Comparison of ENCODE assay signal across 8 cellular contexts in genomic region chr12:48119078-48119833, GRCh38. TPM values are rescaled to one million over a fixed set of nuclear protein-coding genes. Genes with fewer than 3 reads are reported as not detected.
DNase-seq lines count a peak whose midpoint lies in the region; ATAC-seq and TF ChIP-seq lines count a peak whose summit lies in the region.

TSS of gene PFKM (plus strand) at chr12:48119364. CDS start at chr12:48122775, 3,411 bp downstream.

- TF ChIP-seq CTCF in GM13976 (IDR thresholded peaks at IDR 0.05; ENCODE audit: borderline replicate concordance, control extremely low read depth, extremely low read depth, insufficient read depth, missing control alignments) = no peak
- no peak for TF ChIP-seq CTCF in left ventricle myocardium inferior (IDR thresholded peaks at IDR 0.05; ENCODE audit: borderline replicate concordance)
- TF ChIP-seq CTCF in psoas muscle (IDR thresholded peaks at IDR 0.05) = no peak
- no peak for TF ChIP-seq CTCF in vagina (IDR thresholded peaks at IDR 0.05)

- intact Hi-C loops in T-helper 1 cell treated with Interleukin-12 subunit alpha and Interleukin-12 subunit beta and Interleukin-4 antibody, amounts not matched to agents 30 ng/mL and 1 ng/mL, for 36 hours (cut with micrococcal nuclease) = loop anchor here (1.0 kb wide), 2 partner anchors 13 to 38 kb away; partner anchors contain the start of genes ASB8 and SENP1
- intact Hi-C loops in left ventricle myocardium inferior (cut with micrococcal nuclease) (no loop called here), psoas muscle (cut with DNase I) (no loop called here), vagina (cut with DNase I) (no loop called here)

- H3K4me1 ChIP-seq in left ventricle myocardium inferior (peaks cover 40% of the 10 kb centered on the region), psoas muscle (peaks cover 14% of the 10 kb centered on the region), vagina (peaks cover 28% of the 10 kb centered on the region)

- H3K27me3 ChIP-seq in left ventricle myocardium inferior (ENCODE audit: low read depth) = no peaks in the 10 kb centered on the region
- H3K27me3 ChIP-seq in psoas muscle (ENCODE audit: insufficient read depth in 3 of 3, low read length in 2 of 3) = no peaks in the 10 kb centered on the region
- no peaks in the 10 kb centered on the region for H3K27me3 ChIP-seq in vagina

- peak; percentile 100 for ATAC-seq in HG02798 (IDR thresholded peaks at IDR 0.05; ENCODE audit: poor library complexity, unreplicated experiment)
- ATAC-seq in psoas muscle = peak; percentile 89 to 95 (median 93)

- H3K9me3 ChIP-seq in left ventricle myocardium inferior (replicated peaks) = no peaks in the 10 kb centered on the region
- H3K9me3 ChIP-seq in psoas muscle = no peaks in the 10 kb centered on the region
- no peaks in the 10 kb centered on the region for H3K9me3 ChIP-seq in vagina

- peak within 1 kb of the TSS; percentile 93 for H3K27ac ChIP-seq in left ventricle myocardium inferior (replicated peaks)
- H3K27ac ChIP-seq in psoas muscle = peak within 1 kb of the TSS; percentile 87
- peak within 1 kb of the TSS; percentile 82 for H3K27ac ChIP-seq in vagina

- DNase-seq in GM13976 (ENCODE audit: low spot score) (peak; percentile 90), NCI-H1436 treated with DMSO at 0.1 percent for 48 hours (lab: John Stamatoyannopoulos, UW) (peak; percentile 67), amygdala (lab: John Stamatoyannopoulos, UW) (peak in 52 of 56 donors; percentile 3 to 85 (median 56)), left ventricle myocardium inferior (peak; percentile 82), psoas muscle (peak; percentile 78 to 90), vagina (ENCODE audit: extremely low spot score in 2 of 2) (peak in 1 of 2 donors; percentile 92)

- 0 to 1% (median 1%) methylated on average over 18 to 20 of the region's 20 CpGs for WGBS in psoas muscle, 3 donors

- TF ChIP-seq POLR2A in vagina (IDR thresholded peaks at IDR 0.05) = peak in 1 of 2 donors; percentile 17

- H3K4me3 ChIP-seq in left ventricle myocardium inferior (peak within 1 kb of the TSS; percentile 82), psoas muscle (peak within 1 kb of the TSS; percentile 75), vagina (peak within 1 kb of the TSS; percentile 52 to 71)

- H3K36me3 ChIP-seq in left ventricle myocardium inferior (peaks cover 18% of the 10 kb centered on the region), psoas muscle (ENCODE audit: insufficient read depth in 1 of 2, low read depth in 1 of 2) (peaks cover 0 to 19% of the 10 kb centered on the region in 2 donors), vagina (peaks cover 0 to 4% of the 10 kb centered on the region in 2 donors)

- in situ Hi-C loops in GM13976 (cut with MboI; ENCODE audit: low sequenced_read_pairs, unreplicated experiment) = no loop called here

RNA-seq across cellular contexts. Expression of gene PFKM, which starts in this region (rescaled TPM):
- 19.2 and 22.8 TPM in 2 replicates for total RNA-seq in T-helper 1 cell treated with Interleukin-12 subunit alpha and Interleukin-12 subunit beta and Interleukin-4 antibody, amounts not matched to agents 30 ng/mL and 1 ng/mL, for 36 hours
- total RNA-seq in left ventricle myocardium inferior (671 TPM), psoas muscle (1,000 to 10,000 TPM in 1 of 4 donors, 100 to 1,000 TPM in 3; 618 to 1,283 (median 817) TPM), vagina (29.0 TPM)
- polyA plus RNA-seq in psoas muscle = 100 to 1,000 TPM in 2 of 3 donors, 10 to 100 TPM in 1; 65.1 to 529 (median 344) TPM

Comparison
In these comparisons a context has a peak if more than half of its experiments do, and no peak if none do; other contexts are left out.
1. RNA of gene PFKM (total RNA-seq): 618 to 1,283 TPM in psoas muscle and 671 TPM in left ventricle myocardium inferior (single experiment); 29.0 TPM in vagina (single experiment) and 19.2 to 22.8 TPM in T-helper 1 cell treated with Interleukin-12 subunit alpha and Interleukin-12 subunit beta and Interleukin-4 antibody, amounts not matched to agents 30 ng/mL and 1 ng/mL, for 36 hours; every median in the first group is over 10 times any median in the second.
2. Peak in every context shown above with its lines, with median percentiles within 50 percentile points of each other: H3K27ac ChIP-seq and H3K4me3 ChIP-seq.